Comparison of ENCODE assay signal across 1 cellular context in genomic region chr14:105485720-105486332, GRCh38.
TF ChIP-seq lines count a peak whose summit lies in the region.

No MANE protein-coding gene starts in this region.

TF ChIP-seq in SK-N-SH, 30 proteins besides CTCF, POLR2A, EP300 and RAD21 (continued from another document):
- TF ChIP-seq POLR2AphosphoS5 (IDR thresholded peaks at IDR 0.05; ENCODE audit: low read depth, low read length): no peak
- no peak for TF ChIP-seq EZH2phosphoT487 (IDR thresholded peaks at IDR 0.05; ENCODE audit: borderline replicate concordance, low read depth)
- TF ChIP-seq TAF1 (IDR thresholded peaks at IDR 0.05; ENCODE audit: borderline replicate concordance, low read depth, low read length): no peak
- no peak for TF ChIP-seq ZBTB33 (IDR thresholded peaks at IDR 0.05; ENCODE audit: borderline replicate concordance, low read depth)
- TF ChIP-seq REST (IDR thresholded peaks at IDR 0.05; ENCODE audit: low read depth, low read length): no peak
- TF ChIP-seq USF1 (IDR thresholded peaks at IDR 0.05; ENCODE audit: borderline replicate concordance, low read depth): no peak
- TF ChIP-seq CHD2 (IDR thresholded peaks at IDR 0.05; ENCODE audit: low read length, partially characterized antibody): peak; percentile 49
- 0 out of 2 replicates have a peak, but pooled peaks have one; percentile 12 for TF ChIP-seq FOXJ3 (CRISPR knock-in tag; IDR thresholded peaks at IDR 0.05)
- no peak for TF ChIP-seq NRF1 (IDR thresholded peaks at IDR 0.05; ENCODE audit: low read depth, low read length)
- TF ChIP-seq RFX5 (IDR thresholded peaks at IDR 0.05; ENCODE audit: low read length): no peak
- TF ChIP-seq MXI1 (IDR thresholded peaks at IDR 0.05; ENCODE audit: low read depth, low read length): peak; percentile 59; the same call in 1 of the 2 replicates
- TF ChIP-seq TCF12 (IDR thresholded peaks at IDR 0.05): no peak
- peak; percentile 100 for TF ChIP-seq GATA2 (CRISPR knock-in tag; IDR thresholded peaks at IDR 0.05)
